In genomic region chr12:69896653-69897381, GRCh38 we compare ENCODE assay signal across 22 cellular contexts.
DNase-seq lines count a peak whose midpoint lies in the region; FAIRE-seq and TF ChIP-seq lines count a peak whose summit lies in the region.
"Had no signal": no experiment of that assay in that cellular context is flagged by ENCODE, and none has a peak within 500 bp of the region (broad histone marks: within the 10 kb centered on the region; RNA-seq: fewer than 3 reads in every experiment).

No MANE protein-coding gene starts in this region.

- H3K27ac ChIP-seq in mesodermal cell (ENCODE audit: low read depth, low read length, severe bottlenecking) (peak overlapping the region; percentile 56), left ventricle myocardium inferior (replicated peaks) (no peak overlapping the region)
- H3K27ac ChIP-seq: 22Rv1, parathyroid adenoma, PC-9, right atrium auricular region, thyroid gland, WERI-Rb-1 had no signal

- H3K4me1 ChIP-seq in mesodermal cell (ENCODE audit: control insufficient read depth, insufficient read depth, low read length, poor library complexity, severe bottlenecking) (peaks cover 25% of the 10 kb centered on the region), left ventricle myocardium inferior (peaks cover 10% of the 10 kb centered on the region)
- H3K4me1 ChIP-seq: parathyroid adenoma had no signal

- WGBS in mesodermal cell (ENCODE audit: insufficient coverage in 2 of 2), 2 experiments, result 37 to 40% methylated on average over 2 to 3 of the region's 4 CpGs

- H3K4me3 ChIP-seq in choroid plexus epithelial cell (ENCODE audit: low read depth, low read length) (no peak overlapping the region), mesodermal cell (ENCODE audit: extremely low read depth, insufficient read depth, low read length, poor library complexity, severe bottlenecking) (no peak overlapping the region), left ventricle myocardium inferior (no peak overlapping the region)
- H3K4me3 ChIP-seq: PC-9, right atrium auricular region, thyroid gland had no signal

- no peak for TF ChIP-seq POLR2A in H54 (IDR thresholded peaks at IDR 0.05; ENCODE audit: low read depth, low read length)

- intact Hi-C loops in left ventricle myocardium inferior (cut with micrococcal nuclease), result no loop called here

- H3K9me3 ChIP-seq in mesodermal cell (ENCODE audit: control insufficient read depth, low read length) (no peaks in the 10 kb centered on the region), left ventricle myocardium inferior (replicated peaks) (no peaks in the 10 kb centered on the region)
- H3K9me3 ChIP-seq: right atrium auricular region, thyroid gland had no signal

- TF ChIP-seq CTCF in choroid plexus epithelial cell (conservative IDR thresholded peaks at IDR 0.05; ENCODE audit: low read depth, low read length) (no peak), left ventricle myocardium inferior (IDR thresholded peaks at IDR 0.05; ENCODE audit: borderline replicate concordance) (no peak)

- DNase-seq in NCI-H345 (lab: John Stamatoyannopoulos, UW) (peak; percentile 15), NCI-H345 treated with DMSO at 0.1 percent for 48 hours (lab: John Stamatoyannopoulos, UW; ENCODE audit: unreplicated experiment) (no peak), choroid plexus epithelial cell (ENCODE audit: low read depth) (peak; percentile 30), NCI-H1694 treated with DMSO at 0.1 percent for 48 hours (lab: John Stamatoyannopoulos, UW) (no peak), H54 (ENCODE audit: insufficient read length, low spot score) (no peak), left ventricle myocardium inferior (no peak), GM19238 (ENCODE audit: insufficient read length, low spot score) (no peak)
- DNase-seq: activated CD4-positive, alpha-beta T cell treated with anti-CD3 and anti-CD28 coated beads, Interleukin-2, amount 10 ng/mL, durations not matched to agents 7 days and 5 days; activated naive CD4-positive, alpha-beta T cell treated with anti-CD3 and anti-CD28 coated beads, Interleukin-2, amount 50 U/mL, for 16 hours; CD4-positive, alpha-beta memory T cell; glutamatergic neuron; Kasumi-1; NCI-H1930; NCI-H82; PC-9; thyroid gland; WERI-Rb-1 had no signal

- H3K27me3 ChIP-seq in left ventricle myocardium inferior (ENCODE audit: low read depth), result no peaks in the 10 kb centered on the region
- H3K27me3 ChIP-seq: right atrium auricular region, thyroid gland had no signal

- FAIRE-seq in H54 (lab: Jason Lieb, UNC), result no peak
- FAIRE-seq: HTR-8/SVneo had no signal

- H3K36me3 ChIP-seq in mesodermal cell (ENCODE audit: control insufficient read depth, insufficient read depth, low read length) (no peaks in the 10 kb centered on the region), left ventricle myocardium inferior (no peaks in the 10 kb centered on the region)
- H3K36me3 ChIP-seq: right atrium auricular region, thyroid gland, WERI-Rb-1 had no signal

Comparison
In these comparisons a context has a peak if more than half of its experiments do, and no peak if none do; other contexts are left out.
1. DNase-seq: peak in NCI-H345 (single experiment) and choroid plexus epithelial cell (single experiment); none in NCI-H345 treated with DMSO at 0.1 percent for 48 hours (single experiment), NCI-H1694 treated with DMSO at 0.1 percent for 48 hours (single experiment), H54 (single experiment), left ventricle myocardium inferior (single experiment) and GM19238 (single experiment).